1 cellular context compared by ENCODE assay signal in the genomic region with DNA sequence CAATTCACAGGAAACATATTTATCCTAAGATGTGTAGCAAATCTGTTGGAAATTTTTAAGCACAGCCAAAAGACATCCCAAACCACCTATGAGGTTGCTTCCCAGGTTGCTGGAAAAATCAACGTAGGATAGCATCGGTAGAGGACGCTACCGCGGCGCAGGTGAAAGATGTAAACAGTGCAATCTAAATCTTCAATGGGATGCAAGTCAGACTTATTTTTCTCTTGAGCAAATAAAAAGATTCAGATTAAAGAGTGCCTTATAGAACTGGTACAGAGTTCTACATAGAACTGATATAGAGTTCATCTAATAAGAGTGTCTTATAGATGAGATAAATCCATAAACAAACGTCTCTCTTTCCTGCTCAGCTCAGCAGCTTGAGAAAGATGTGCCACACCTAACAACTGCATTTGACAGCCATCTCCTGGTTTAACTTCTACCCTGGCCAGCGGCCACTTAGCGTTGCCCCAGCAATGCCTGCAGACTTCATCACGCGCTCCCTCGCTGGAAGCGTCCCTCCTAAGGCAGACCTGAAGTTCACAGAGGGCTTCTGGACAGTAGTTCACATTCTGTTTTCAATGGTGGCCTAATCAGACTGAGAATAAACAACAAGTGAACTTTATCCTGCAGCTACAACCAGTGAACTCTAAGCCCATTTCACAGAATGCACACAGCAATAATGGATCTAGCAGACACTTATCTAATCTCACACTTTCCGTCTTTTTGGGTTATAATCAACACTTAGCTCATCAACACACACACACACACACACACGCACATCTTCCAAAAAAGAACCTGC.
TF ChIP-seq lines count a peak whose summit lies in the region.

No MANE protein-coding gene starts in this region.

TF ChIP-seq in HepG2, 621 proteins besides CTCF, POLR2A, EP300 and RAD21 (continued from another document and continues in another):
- TF ChIP-seq ZNF646 (CRISPR knock-in tag; IDR thresholded peaks at IDR 0.05) (no peak), ZNF546 (CRISPR knock-in tag; conservative IDR thresholded peaks at IDR 0.05) (no peak), HNF4A (CRISPR knock-in tag; IDR thresholded peaks at IDR 0.05) (peak; percentile 97), SIN3B (IDR thresholded peaks at IDR 0.05; ENCODE audit: low read length) (no peak), FOXC1 (CRISPR knock-in tag; IDR thresholded peaks at IDR 0.05; ENCODE audit: borderline replicate concordance) (peak; percentile 63; the same call in 1 of the 2 replicates), CERS6 (CRISPR knock-in tag; IDR thresholded peaks at IDR 0.05) (no peak), ZNF710 (CRISPR knock-in tag; IDR thresholded peaks at IDR 0.05; ENCODE audit: borderline replicate concordance) (peak; percentile 69; the same call in 1 of the 2 replicates), MTA1 (CRISPR knock-in tag; IDR thresholded peaks at IDR 0.05; ENCODE audit: borderline replicate concordance) (peak; percentile 82; the same call in 1 of the 2 replicates), TRAFD1 (CRISPR knock-in tag; IDR thresholded peaks at IDR 0.05; ENCODE audit: borderline replicate concordance) (no peak; the same call in 1 of the 2 replicates), SIX4 (CRISPR knock-in tag; IDR thresholded peaks at IDR 0.05) (no peak), LCORL (IDR thresholded peaks at IDR 0.05) (0 out of 2 replicates have a peak, but pooled peaks have one; percentile 22), LCORL (CRISPR knock-in tag; IDR thresholded peaks at IDR 0.05) (peak; percentile 64; the same call in 1 of the 2 replicates), ZNF256 (CRISPR knock-in tag; conservative IDR thresholded peaks at IDR 0.05) (no peak), ZKSCAN5 (CRISPR knock-in tag; IDR thresholded peaks at IDR 0.05) (no peak), ZNF180 (CRISPR knock-in tag; IDR thresholded peaks at IDR 0.05; ENCODE audit: borderline replicate concordance, low read depth) (no peak), DNMT1 (CRISPR knock-in tag; IDR thresholded peaks at IDR 0.05) (no peak), ZBTB49 (CRISPR knock-in tag; IDR thresholded peaks at IDR 0.05; ENCODE audit: borderline replicate concordance) (no peak), ZZZ3 (CRISPR knock-in tag; IDR thresholded peaks at IDR 0.05; ENCODE audit: borderline replicate concordance) (no peak), POGZ (CRISPR knock-in tag; IDR thresholded peaks at IDR 0.05) (no peak; the same call in 1 of the 2 replicates), NFE2L1 (CRISPR knock-in tag; IDR thresholded peaks at IDR 0.05; ENCODE audit: borderline replicate concordance) (no peak), NR0B2 (CRISPR knock-in tag; IDR thresholded peaks at IDR 0.05) (no peak), ESRRA (CRISPR knock-in tag; IDR thresholded peaks at IDR 0.05; ENCODE audit: low read depth) (peak; percentile 54; the same call in 1 of the 2 replicates), SPEN (CRISPR knock-in tag; IDR thresholded peaks at IDR 0.05; ENCODE audit: low read depth) (peak; percentile 65; the same call in 1 of the 2 replicates), RBAK (CRISPR knock-in tag; IDR thresholded peaks at IDR 0.05) (no peak), ZNF556 (CRISPR knock-in tag; IDR thresholded peaks at IDR 0.05; ENCODE audit: borderline replicate concordance) (no peak; the same call in 1 of the 2 replicates), MATR3 (CRISPR knock-in tag; IDR thresholded peaks at IDR 0.05) (no peak), KDM5A (IDR thresholded peaks at IDR 0.05; ENCODE audit: borderline replicate concordance, low read length) (no peak; the same call in 1 of the 2 replicates), MNT (IDR thresholded peaks at IDR 0.05) (no peak)
- TF ChIP-seq, protein P1, sequence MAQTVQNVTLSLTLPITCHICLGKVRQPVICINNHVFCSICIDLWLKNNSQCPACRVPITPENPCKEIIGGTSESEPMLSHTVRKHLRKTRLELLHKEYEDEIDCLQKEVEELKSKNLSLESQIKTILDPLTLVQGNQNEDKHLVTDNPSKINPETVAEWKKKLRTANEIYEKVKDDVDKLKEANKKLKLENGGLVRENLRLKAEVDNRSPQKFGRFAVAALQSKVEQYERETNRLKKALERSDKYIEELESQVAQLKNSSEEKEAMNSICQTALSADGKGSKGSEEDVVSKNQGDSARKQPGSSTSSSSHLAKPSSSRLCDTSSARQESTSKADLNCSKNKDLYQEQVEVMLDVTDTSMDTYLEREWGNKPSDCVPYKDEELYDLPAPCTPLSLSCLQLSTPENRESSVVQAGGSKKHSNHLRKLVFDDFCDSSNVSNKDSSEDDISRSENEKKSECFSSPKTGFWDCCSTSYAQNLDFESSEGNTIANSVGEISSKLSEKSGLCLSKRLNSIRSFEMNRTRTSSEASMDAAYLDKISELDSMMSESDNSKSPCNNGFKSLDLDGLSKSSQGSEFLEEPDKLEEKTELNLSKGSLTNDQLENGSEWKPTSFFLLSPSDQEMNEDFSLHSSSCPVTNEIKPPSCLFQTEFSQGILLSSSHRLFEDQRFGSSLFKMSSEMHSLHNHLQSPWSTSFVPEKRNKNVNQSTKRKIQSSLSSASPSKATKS (CRISPR knock-in tag; IDR thresholded peaks at IDR 0.05) = 0 out of 2 replicates have a peak, but pooled peaks have one; percentile 1
- TF ChIP-seq, protein P2, sequence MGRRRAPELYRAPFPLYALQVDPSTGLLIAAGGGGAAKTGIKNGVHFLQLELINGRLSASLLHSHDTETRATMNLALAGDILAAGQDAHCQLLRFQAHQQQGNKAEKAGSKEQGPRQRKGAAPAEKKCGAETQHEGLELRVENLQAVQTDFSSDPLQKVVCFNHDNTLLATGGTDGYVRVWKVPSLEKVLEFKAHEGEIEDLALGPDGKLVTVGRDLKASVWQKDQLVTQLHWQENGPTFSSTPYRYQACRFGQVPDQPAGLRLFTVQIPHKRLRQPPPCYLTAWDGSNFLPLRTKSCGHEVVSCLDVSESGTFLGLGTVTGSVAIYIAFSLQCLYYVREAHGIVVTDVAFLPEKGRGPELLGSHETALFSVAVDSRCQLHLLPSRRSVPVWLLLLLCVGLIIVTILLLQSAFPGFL (CRISPR knock-in tag; IDR thresholded peaks at IDR 0.05) = no peak
